Comparison of ENCODE assay signal across 27 cellular contexts in genomic region chr2:40098786-40099470, GRCh38.
DNase-seq lines count a peak whose midpoint lies in the region; ATAC-seq, FAIRE-seq and TF ChIP-seq lines count a peak whose summit lies in the region.
"Had no signal": no experiment of that assay in that cellular context is flagged by ENCODE, and none has a peak within 500 bp of the region (broad histone marks: within the 10 kb centered on the region; RNA-seq: fewer than 3 reads in every experiment).

No MANE protein-coding gene starts in this region.

- H3K9me3 Mint-ChIP-seq in activated CD8-positive, alpha-beta T cell treated with anti-CD3 and anti-CD28 coated beads for 36 hours: no peaks in the 10 kb centered on the region
- H3K9me3 Mint-ChIP-seq in activated CD4-positive, alpha-beta T cell treated with anti-CD3 and anti-CD28 coated beads, Interleukin-2, amount 10 ng/mL, durations not matched to agents 24 days and 14 days: no peaks in the 10 kb centered on the region
- H3K9me3 Mint-ChIP-seq: activated naive CD4-positive, alpha-beta T cell treated with anti-CD3 and anti-CD28 coated beads for 36 hours; CD4-positive, CD25-positive, alpha-beta regulatory T cell had no signal

- H3K27me3 ChIP-seq in GM23248 (replicated peaks; ENCODE audit: insufficient read depth): no peaks in the 10 kb centered on the region
- H3K27me3 ChIP-seq: dorsolateral prefrontal cortex, gastrocnemius medialis, testis had no signal

- H3K27me3 Mint-ChIP-seq in activated CD8-positive, alpha-beta T cell treated with anti-CD3 and anti-CD28 coated beads for 36 hours: no peaks in the 10 kb centered on the region
- H3K27me3 Mint-ChIP-seq in activated CD4-positive, alpha-beta T cell treated with anti-CD3 and anti-CD28 coated beads, Interleukin-2, amount 10 ng/mL, durations not matched to agents 24 days and 14 days: no peaks in the 10 kb centered on the region
- H3K27me3 Mint-ChIP-seq: CD4-positive, CD25-positive, alpha-beta regulatory T cell; progenitor cell of endocrine pancreas had no signal

- H3K9ac ChIP-seq in GM23248: peak overlapping the region; percentile 15; the same call in 1 of the 2 replicates

- H3K27ac ChIP-seq in GM23248: peak overlapping the region; percentile 89
- H3K27ac ChIP-seq: dorsolateral prefrontal cortex, gastrocnemius medialis, HL-60, testis, VCaP had no signal

- POLR2A ChIA-PET in activated CD8-positive, alpha-beta T cell treated with anti-CD3 and anti-CD28 coated beads for 36 hours (lab: Charles Lee): no interaction called here

- H3K4me3 Mint-ChIP-seq in activated CD8-positive, alpha-beta T cell treated with anti-CD3 and anti-CD28 coated beads for 36 hours: no peak overlapping the region
- no peak overlapping the region for H3K4me3 Mint-ChIP-seq in activated CD4-positive, alpha-beta T cell treated with anti-CD3 and anti-CD28 coated beads, Interleukin-2, amount 10 ng/mL, durations not matched to agents 24 days and 14 days
- H3K4me3 Mint-ChIP-seq: activated naive CD4-positive, alpha-beta T cell treated with anti-CD3 and anti-CD28 coated beads for 36 hours; CD4-positive, CD25-positive, alpha-beta regulatory T cell; immature natural killer cell had no signal

- intact Hi-C loops in activated CD8-positive, alpha-beta T cell treated with anti-CD3 and anti-CD28 coated beads for 36 hours (cut with micrococcal nuclease): no loop called here
- intact Hi-C loops in activated CD4-positive, alpha-beta T cell treated with anti-CD3 and anti-CD28 coated beads, Interleukin-2, amount 10 ng/mL, durations not matched to agents 24 days and 14 days (cut with micrococcal nuclease): no loop called here

- H3K36me3 ChIP-seq in GM23248 (ENCODE audit: low read depth): no peaks in the 10 kb centered on the region
- H3K36me3 ChIP-seq: gastrocnemius medialis had no signal

- peak overlapping the region; percentile 26 for H3K4me2 ChIP-seq in GM23248 (ENCODE audit: unreplicated experiment)

- no peak for TF ChIP-seq CTCF in epithelial cell of esophagus (IDR thresholded peaks at IDR 0.05; ENCODE audit: insufficient read depth, low read depth, low read length, missing control alignments)
- TF ChIP-seq CTCF in activated CD8-positive, alpha-beta T cell treated with anti-CD3 and anti-CD28 coated beads for 36 hours (IDR thresholded peaks at IDR 0.05): no peak

- H3K27ac Mint-ChIP-seq in activated CD8-positive, alpha-beta T cell treated with anti-CD3 and anti-CD28 coated beads for 36 hours: no peak overlapping the region
- no peak overlapping the region for H3K27ac Mint-ChIP-seq in activated CD4-positive, alpha-beta T cell treated with anti-CD3 and anti-CD28 coated beads, Interleukin-2, amount 10 ng/mL, durations not matched to agents 24 days and 14 days
- H3K27ac Mint-ChIP-seq: activated naive CD4-positive, alpha-beta T cell treated with anti-CD3 and anti-CD28 coated beads for 36 hours; CD4-positive, CD25-positive, alpha-beta regulatory T cell; immature natural killer cell; progenitor cell of endocrine pancreas had no signal

- CTCF ChIA-PET in activated CD8-positive, alpha-beta T cell treated with anti-CD3 and anti-CD28 coated beads for 36 hours (lab: Charles Lee): no interaction called here

- ATAC-seq in activated CD8-positive, alpha-beta T cell treated with anti-CD3 and anti-CD28 coated beads for 36 hours: no peak
- ATAC-seq: gastrocnemius medialis; sciatic nerve; stimulated activated naive CD8-positive, alpha-beta T cell treated with anti-CD3 and anti-CD28 coated beads, Interleukin-15, Interleukin-2, amounts not matched to agents 100 U/mL and 50 U/mL, for 24 hours had no signal

- no peaks in the 10 kb centered on the region for H3K9me3 ChIP-seq in GM23248 (ENCODE audit: low read depth)
- H3K9me3 ChIP-seq: gastrocnemius medialis, testis had no signal

- DNase-seq in GM23248 (peak; percentile 50), epithelial cell of esophagus (ENCODE audit: low read depth) (peak; percentile 58), skeletal muscle cell (ENCODE audit: low read depth) (peak; percentile 64)
- DNase-seq in activated CD8-positive, alpha-beta T cell treated with anti-CD3 and anti-CD28 coated beads for 36 hours: no peak
- DNase-seq in activated CD4-positive, alpha-beta T cell treated with anti-CD3 and anti-CD28 coated beads, Interleukin-2, amount 10 ng/mL, durations not matched to agents 24 days and 14 days: no peak
- DNase-seq in activated CD4-positive, CD25-positive, alpha-beta regulatory T cell treated with anti-CD3 and anti-CD28 coated beads, Interleukin-2, amount 50 U/mL, for 72 hours: no peak
- DNase-seq: activated CD4-positive, alpha-beta T cell treated with anti-CD3 and anti-CD28 coated beads, Interleukin-2, amount 50 U/mL, for 4 hours; activated naive CD4-positive, alpha-beta T cell treated with anti-CD3 and anti-CD28 coated beads for 36 hours; CD4-positive, CD25-positive, alpha-beta regulatory T cell; central memory CD4-positive, alpha-beta T cell; dorsolateral prefrontal cortex; gastrocnemius medialis; hippocampal formation; immature natural killer cell; NCI-H1694 treated with DMSO at 0.1 percent for 48 hours; NCI-H510A; Right ventricle myocardium superior; stimulated activated naive CD8-positive, alpha-beta T cell treated with anti-CD3 and anti-CD28 coated beads, Interleukin-15, Interleukin-2, amounts not matched to agents 100 U/mL and 50 U/mL, for 24 hours; testis had no signal

- no peak overlapping the region for H2AFZ ChIP-seq in GM23248

- no peaks in the 10 kb centered on the region for H3K36me3 Mint-ChIP-seq in activated CD8-positive, alpha-beta T cell treated with anti-CD3 and anti-CD28 coated beads for 36 hours (ENCODE audit: low read depth)
- H3K36me3 Mint-ChIP-seq in activated CD4-positive, alpha-beta T cell treated with anti-CD3 and anti-CD28 coated beads, Interleukin-2, amount 10 ng/mL, durations not matched to agents 24 days and 14 days (ENCODE audit: low read depth): no peaks in the 10 kb centered on the region
- H3K36me3 Mint-ChIP-seq: CD4-positive, CD25-positive, alpha-beta regulatory T cell; immature natural killer cell had no signal

- H3K4me1 Mint-ChIP-seq in activated CD8-positive, alpha-beta T cell treated with anti-CD3 and anti-CD28 coated beads for 36 hours (ENCODE audit: low read depth): no peaks in the 10 kb centered on the region
- H3K4me1 Mint-ChIP-seq in activated CD4-positive, alpha-beta T cell treated with anti-CD3 and anti-CD28 coated beads, Interleukin-2, amount 10 ng/mL, durations not matched to agents 24 days and 14 days: peaks cover 1% of the 10 kb centered on the region
- H3K4me1 Mint-ChIP-seq: CD4-positive, CD25-positive, alpha-beta regulatory T cell; immature natural killer cell had no signal

- H4K20me1 ChIP-seq in GM23248 (ENCODE audit: insufficient read depth): no peaks in the 10 kb centered on the region

- peaks cover 96% of the 10 kb centered on the region for H3F3A ChIP-seq in GM23248 (ENCODE audit: insufficient read depth)

- no peaks in the 10 kb centered on the region for H3K79me2 ChIP-seq in GM23248 (ENCODE audit: insufficient read depth)

- H3K4me3 ChIP-seq in GM23248 (no peak overlapping the region), epithelial cell of esophagus (ENCODE audit: low read length) (no peak overlapping the region), skeletal muscle cell (ENCODE audit: low read depth, low read length) (no peak overlapping the region)
- H3K4me3 ChIP-seq: dorsolateral prefrontal cortex, gastrocnemius medialis, testis had no signal

- FAIRE-seq in TTC549 (lab: Jason Lieb, UNC): peak; percentile 38
- FAIRE-seq: endothelial cell of umbilical vein, H1, urothelium cell line had no signal

- in situ Hi-C loops in GM23248 (cut with MboI): no loop called here

- H3K9me2 ChIP-seq in GM23248 (ENCODE audit: insufficient read depth): no peaks in the 10 kb centered on the region

- peaks cover 100% of the 10 kb centered on the region for H3K4me1 ChIP-seq in GM23248 (ENCODE audit: insufficient read depth)
- H3K4me1 ChIP-seq: gastrocnemius medialis, testis had no signal

- WGBS in GM23248 (ENCODE audit: low coverage in 1 of 2, low lambda C conversion rate in 2 of 2, missing lambda C conversion rate in 2 of 2), 2 experiments: 69 to 71% methylated on average over 9 of the region's 9 CpGs

Comparison
In these comparisons a context has a peak if more than half of its experiments do, and no peak if none do; other contexts are left out.
1. DNase-seq: peak in GM23248 (single experiment), epithelial cell of esophagus (single experiment) and skeletal muscle cell (single experiment); none in activated CD8-positive, alpha-beta T cell treated with anti-CD3 and anti-CD28 coated beads for 36 hours (single experiment), activated CD4-positive, alpha-beta T cell treated with anti-CD3 and anti-CD28 coated beads, Interleukin-2, amount 10 ng/mL, durations not matched to agents 24 days and 14 days (single experiment) and activated CD4-positive, CD25-positive, alpha-beta regulatory T cell treated with anti-CD3 and anti-CD28 coated beads, Interleukin-2, amount 50 U/mL, for 72 hours (single experiment).